23 cellular contexts compared by ENCODE assay signal in genomic region chr10:68408898-68409518, GRCh38. TPM values are rescaled to one million over a fixed set of nuclear protein-coding genes. Genes with fewer than 3 reads are reported as not detected.
DNase-seq lines count a peak whose midpoint lies in the region; ATAC-seq and TF ChIP-seq lines count a peak whose summit lies in the region.
"Had no signal": no experiment of that assay in that cellular context is flagged by ENCODE, and none has a peak within 500 bp of the region (broad histone marks: within the 10 kb centered on the region; RNA-seq: fewer than 3 reads in every experiment).

No MANE protein-coding gene starts in this region.

- peaks cover 16% of the 10 kb centered on the region for H3K4me1 Mint-ChIP-seq in Caco-2 (ENCODE audit: low read depth, unreplicated experiment)

- ATAC-seq in Right ventricle myocardium inferior = no peak
- no peak for ATAC-seq in HG02938 (IDR thresholded peaks at IDR 0.05; ENCODE audit: unreplicated experiment)
- ATAC-seq: CD8-positive, alpha-beta T cell had no signal

- WGBS in esophagus muscularis mucosa = 95% methylated on average over 2 of the region's 2 CpGs

- H3K4me1 ChIP-seq in right atrium auricular region (peaks cover 0 to 11% of the 10 kb centered on the region in 2 donors), Caco-2 (peaks cover 7% of the 10 kb centered on the region; the same call in 1 of the 2 replicates), esophagus muscularis mucosa (peaks cover 4 to 20% (median 17%) of the 10 kb centered on the region in 4 donors)
- H3K4me1 ChIP-seq: Peyer's patch had no signal

- no peaks in the 10 kb centered on the region for H3K9me3 Mint-ChIP-seq in Caco-2 (ENCODE audit: unreplicated experiment)
- H3K9me3 Mint-ChIP-seq: CD8-positive, alpha-beta T cell; IgD-negative memory B cell had no signal

- no TSS peak for BruUV-seq in Caco-2 (replicated peaks; lab: Mats Ljungman, UMichigan)

- H3K4me3 ChIP-seq in right atrium auricular region = no peak overlapping the region
- no peak overlapping the region for H3K4me3 ChIP-seq in Caco-2 (ENCODE audit: low read depth, low read length)
- no peak overlapping the region for H3K4me3 ChIP-seq in esophagus muscularis mucosa
- H3K4me3 ChIP-seq: BLaER1, Peyer's patch, SJCRH30 had no signal

- H3K27me3 ChIP-seq in right atrium auricular region = no peaks in the 10 kb centered on the region
- no peaks in the 10 kb centered on the region for H3K27me3 ChIP-seq in Caco-2 (replicated peaks; ENCODE audit: control insufficient read depth, insufficient read depth, low read length)
- H3K27me3 ChIP-seq in esophagus muscularis mucosa = no peaks in the 10 kb centered on the region
- H3K27me3 ChIP-seq: BLaER1, Peyer's patch, SJCRH30 had no signal

- no peak for TF ChIP-seq EP300 in esophagus muscularis mucosa (IDR thresholded peaks at IDR 0.05)

- H3K36me3 Mint-ChIP-seq in Caco-2 (ENCODE audit: insufficient read depth, unreplicated experiment) = peaks cover 47% of the 10 kb centered on the region
- H3K36me3 Mint-ChIP-seq: IgD-negative memory B cell had no signal

- peak overlapping the region; percentile 97 for H3K27ac Mint-ChIP-seq in Caco-2 (ENCODE audit: unreplicated experiment)
- H3K27ac Mint-ChIP-seq: CD8-positive, alpha-beta T cell had no signal

- intact Hi-C loops in Right ventricle myocardium inferior (cut with DNase I) = no loop called here
- intact Hi-C loops in Caco-2 (cut with micrococcal nuclease; ENCODE audit: unreplicated experiment) = no loop called here
- intact Hi-C loops in esophagus muscularis mucosa (cut with DNase I) = no loop called here

- H3K27ac ChIP-seq in right atrium auricular region = no peak overlapping the region
- no peak overlapping the region for H3K27ac ChIP-seq in esophagus muscularis mucosa (replicated peaks in 1 of 4)
- H3K27ac ChIP-seq: BLaER1, Peyer's patch, SJCRH30 had no signal

- H3K9me3 ChIP-seq in right atrium auricular region = no peaks in the 10 kb centered on the region
- no peaks in the 10 kb centered on the region for H3K9me3 ChIP-seq in Caco-2
- no peaks in the 10 kb centered on the region for H3K9me3 ChIP-seq in esophagus muscularis mucosa
- H3K9me3 ChIP-seq: BLaER1, Peyer's patch, SJCRH30 had no signal

- no peak for TF ChIP-seq POLR2A in esophagus muscularis mucosa (IDR thresholded peaks at IDR 0.05; ENCODE audit: low read depth)

- no peaks in the 10 kb centered on the region for H3K36me3 ChIP-seq in right atrium auricular region
- no peaks in the 10 kb centered on the region for H3K36me3 ChIP-seq in Caco-2 (ENCODE audit: control insufficient read depth, insufficient read depth, low read length)
- no peaks in the 10 kb centered on the region for H3K36me3 ChIP-seq in esophagus muscularis mucosa
- H3K36me3 ChIP-seq: Peyer's patch, SJCRH30 had no signal

- CTCF ChIA-PET in Caco-2 (lab: Charles Lee) = interaction anchor here (1.2 kb wide), 1 partner anchor 13 kb away, joined by 3 read pairs; no protein-coding TSS in a partner anchor

- no peak for TF ChIP-seq CTCF in right atrium auricular region (IDR thresholded peaks at IDR 0.05)
- no peak for TF ChIP-seq CTCF in Caco-2 (IDR thresholded peaks at IDR 0.05; ENCODE audit: insufficient read depth in 1 of 2, low read depth in 1 of 2, low read length in 1 of 2, severe bottlenecking in 1 of 2, unreplicated experiment in 1 of 2)
- TF ChIP-seq CTCF in esophagus muscularis mucosa (IDR thresholded peaks at IDR 0.05) = no peak

- POLR2A ChIA-PET in Caco-2 (lab: Charles Lee) = interaction anchor here (0.5 kb wide), 1 partner anchor 415 kb away, joined by 10 read pairs; no protein-coding TSS in a partner anchor

- no peak overlapping the region for H3K4me3 Mint-ChIP-seq in Caco-2 (ENCODE audit: unreplicated experiment)

- DNase-seq in right atrium auricular region (ENCODE audit: low spot score) (peak; percentile 21), Right ventricle myocardium inferior (ENCODE audit: missing footprints) (no peak), Caco-2 (no peak), esophagus muscularis mucosa (ENCODE audit: extremely low spot score) (peak; percentile 5), COR-L47 (lab: John Stamatoyannopoulos, UW) (no peak), iPS-NIHi7 (ENCODE audit: extremely low spot score) (no peak)
- DNase-seq: CD8-positive, alpha-beta T cell; GDM1; GOT3; HCEC 1CT; Karpas-422; MV-4-11; NCI-H1105 treated with DMSO at 0.1 percent for 48 hours; NCI-H1694; NCI-H2081; NCI-H2171; NCI-H345; NCI-H524 treated with DMSO at 0.1 percent for 48 hours; Peyer's patch; SJCRH30 had no signal

- H3K27me3 Mint-ChIP-seq in Caco-2 (ENCODE audit: insufficient read depth, unreplicated experiment) = no peaks in the 10 kb centered on the region
- H3K27me3 Mint-ChIP-seq: IgD-negative memory B cell had no signal

RNA-seq across cellular contexts. Expression of gene RUFY2, which starts 1.9 kb away (rescaled TPM):
- total RNA-seq in right atrium auricular region = 10 to 100 TPM in 1 of 2 donors, 1 to 10 TPM in 1; 8.3 to 11.0 TPM
- 6.7 TPM for total RNA-seq in Right ventricle myocardium inferior
- total RNA-seq in Caco-2 (2022) = 42.4 and 44.0 TPM in 2 replicates
- 10 to 100 TPM; 14.8 to 26.2 (median 17.8) TPM for total RNA-seq in esophagus muscularis mucosa

Comparison
In these comparisons a context has a peak if more than half of its experiments do, and no peak if none do; other contexts are left out.
1. DNase-seq: peak in right atrium auricular region (single experiment) and esophagus muscularis mucosa (single experiment); none in Right ventricle myocardium inferior (single experiment), Caco-2 (0 of 2), COR-L47 (single experiment) and iPS-NIHi7 (single experiment).